Comparison of ENCODE assay signal across 27 cellular contexts in genomic region chr18:4207383-4207782, GRCh38.
"Had no signal": no experiment of that assay in that cellular context is flagged by ENCODE, and none has a peak within 500 bp of the region (broad histone marks: within the 10 kb centered on the region; RNA-seq: fewer than 3 reads in every experiment).

No MANE protein-coding gene starts in this region.

- H3K27me3 Mint-ChIP-seq: dendritic cell treated with granulocyte-macrophage colony-stimulating factor and Interleukin-4, amounts not matched to agents 40 ng/mL and 50 ng/mL, for 4 days; progenitor cell of endocrine pancreas; stimulated activated naive CD8-positive, alpha-beta T cell treated with anti-CD3 and anti-CD28 coated beads, Interleukin-15, amount 100 ng/mL, for 72 hours had no signal

- DNase-seq: colonic mucosa; effector CD8-positive, alpha-beta T cell; esophagus squamous epithelium; foreskin melanocyte; glutamatergic neuron; heart right ventricle; hippocampal formation; left cardiac atrium; left lung; mesenchymal stem cell; midbrain; naive thymus-derived CD4-positive, alpha-beta T cell; right lobe of liver; stimulated activated CD4-positive, alpha-beta T cell treated with anti-CD3 and anti-CD28 coated beads, Interleukin-12 subunit alpha, Interleukin-12 subunit beta, amount 100 ng/mL, for 4 hours; stimulated activated CD4-positive, alpha-beta T cell treated with anti-CD3 and anti-CD28 coated beads, Interleukin-1b, Interleukin-23, amount 100 ng/mL, for 48 hours; stimulated activated CD4-positive, alpha-beta T cell treated with anti-CD3 and anti-CD28 coated beads, Interleukin-4, amount 100 ng/mL, for 1 hour; stimulated activated CD8-positive, alpha-beta memory T cell treated with anti-CD3 and anti-CD28 coated beads, Interleukin-4, amount 100 ng/mL, for 48 hours; stimulated activated naive CD4-positive, alpha-beta T cell; stimulated activated naive CD8-positive, alpha-beta T cell treated with anti-CD3 and anti-CD28 coated beads, Interleukin-15, amount 100 ng/mL, for 72 hours; transverse colon had no signal

- H3K4me2 ChIP-seq: neural progenitor cell, smooth muscle cell had no signal

- H3K27me3 ChIP-seq: colonic mucosa, esophagus squamous epithelium, heart right ventricle, left lung, neural progenitor cell, right lobe of liver, suprapubic skin, transverse colon had no signal

- H3K4me1 Mint-ChIP-seq: naive thymus-derived CD4-positive, alpha-beta T cell; stimulated activated naive CD8-positive, alpha-beta T cell treated with anti-CD3 and anti-CD28 coated beads, Interleukin-15, amount 100 ng/mL, for 72 hours had no signal

- H3K36me3 Mint-ChIP-seq: naive thymus-derived CD4-positive, alpha-beta T cell; neural progenitor cell had no signal

- H3K4me3 Mint-ChIP-seq: dendritic cell treated with granulocyte-macrophage colony-stimulating factor and Interleukin-4, amounts not matched to agents 40 ng/mL and 50 ng/mL, for 4 days; naive thymus-derived CD4-positive, alpha-beta T cell; nephron; neural progenitor cell; stimulated activated naive CD8-positive, alpha-beta T cell treated with anti-CD3 and anti-CD28 coated beads, Interleukin-15, amount 100 ng/mL, for 72 hours had no signal

- H3K9ac ChIP-seq: neural progenitor cell, parathyroid adenoma had no signal

- H3K9me3 ChIP-seq: colonic mucosa, esophagus squamous epithelium, left lung, right lobe of liver, suprapubic skin, transverse colon had no signal

- H3K4me3 ChIP-seq: colonic mucosa, esophagus squamous epithelium, heart right ventricle, left lung, neural progenitor cell, right lobe of liver, smooth muscle cell, suprapubic skin, transverse colon had no signal

- H3K79me2 ChIP-seq: parathyroid adenoma had no signal

- H2AFZ ChIP-seq: neural progenitor cell, parathyroid adenoma had no signal

- ATAC-seq: heart right ventricle; left cardiac atrium; left lung; naive thymus-derived CD4-positive, alpha-beta T cell; right lobe of liver; stimulated activated naive CD8-positive, alpha-beta T cell treated with anti-CD3 and anti-CD28 coated beads, Interleukin-15, amount 100 ng/mL, for 72 hours had no signal

- H3K27ac ChIP-seq: colonic mucosa, esophagus squamous epithelium, heart right ventricle, left lung, neural progenitor cell, parathyroid adenoma, right lobe of liver, suprapubic skin, transverse colon had no signal

- H3K27ac Mint-ChIP-seq: dendritic cell treated with granulocyte-macrophage colony-stimulating factor and Interleukin-4, amounts not matched to agents 40 ng/mL and 50 ng/mL, for 4 days; naive thymus-derived CD4-positive, alpha-beta T cell; nephron; neural progenitor cell; progenitor cell of endocrine pancreas had no signal

- H3K36me3 ChIP-seq: colonic mucosa, esophagus squamous epithelium, heart right ventricle, left lung, neural progenitor cell, right lobe of liver, suprapubic skin, transverse colon had no signal

- H3K9me3 Mint-ChIP-seq: nephron, neural progenitor cell had no signal

- H3K4me1 ChIP-seq: colonic mucosa, esophagus squamous epithelium, heart right ventricle, left lung, parathyroid adenoma, right lobe of liver, suprapubic skin, transverse colon had no signal
